In the genomic region with DNA sequence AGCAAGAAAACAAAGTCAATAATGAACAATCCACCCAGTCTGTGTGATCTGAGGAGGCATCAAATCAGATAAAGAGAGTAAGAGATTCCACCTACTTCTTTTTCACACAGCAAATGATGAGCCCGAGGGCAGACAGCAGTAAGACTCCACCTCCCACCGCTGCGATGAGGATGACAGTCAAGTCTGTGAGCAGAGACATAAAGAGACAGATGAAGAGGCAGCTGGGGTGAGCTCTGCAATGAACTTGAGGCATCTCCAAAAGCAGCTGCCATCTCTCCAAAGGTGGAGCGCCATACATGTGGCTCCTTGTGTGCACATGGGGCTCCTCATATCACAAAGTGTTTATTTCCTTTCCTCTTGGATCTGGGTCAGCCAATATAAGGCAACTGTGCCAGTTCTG, we compare ENCODE assay signal across 25 cellular contexts. TPM values are rescaled to one million over a fixed set of nuclear protein-coding genes. Genes with fewer than 3 reads are reported as not detected.
DNase-seq lines count a peak whose midpoint lies in the region; ATAC-seq and TF ChIP-seq lines count a peak whose summit lies in the region.
"Had no signal": no experiment of that assay in that cellular context is flagged by ENCODE, and none has a peak within 500 bp of the region (broad histone marks: within the 10 kb centered on the region; RNA-seq: fewer than 3 reads in every experiment).

No MANE protein-coding gene starts in this region.

- H3K27ac Mint-ChIP-seq in MCF 10A (ENCODE audit: low read depth, unreplicated experiment) (peak overlapping the region; percentile 56), neural progenitor cell (peak overlapping the region; percentile 48), endothelial cell (ENCODE audit: unreplicated experiment) (no peak overlapping the region)

- 97% methylated on average over 4 of the region's 4 CpGs for WGBS in mammary epithelial cell (ENCODE audit: low coverage, missing lambda C conversion rate)
- 87 to 88% methylated on average over 4 of the region's 4 CpGs for WGBS in aorta, 2 donors

- no TSS peak for BruUV-seq in MCF 10A (replicated peaks; lab: Mats Ljungman, UMichigan)
- no TSS peak for BruUV-seq in mammary epithelial cell (replicated peaks; lab: Mats Ljungman, UMichigan)

- H2AFZ ChIP-seq in mammary epithelial cell (ENCODE audit: low read depth, low read length) (no peak overlapping the region), neural progenitor cell (replicated peaks) (no peak overlapping the region)

- H3K4me3 Mint-ChIP-seq in MCF 10A (ENCODE audit: unreplicated experiment): no peak overlapping the region
- H3K4me3 Mint-ChIP-seq in neural progenitor cell: no peak overlapping the region
- H3K4me3 Mint-ChIP-seq in endothelial cell (ENCODE audit: unreplicated experiment): no peak overlapping the region
- H3K4me3 Mint-ChIP-seq: neural crest cell had no signal

- H3K4me2 ChIP-seq in mammary epithelial cell (ENCODE audit: insufficient read depth, low read depth, low read length) (no peak overlapping the region), neural progenitor cell (no peak overlapping the region)

- no peaks in the 10 kb centered on the region for H4K20me1 ChIP-seq in mammary epithelial cell (ENCODE audit: insufficient read depth, low read length)
- H4K20me1 ChIP-seq in neural progenitor cell (ENCODE audit: low read depth): no peaks in the 10 kb centered on the region

- peaks cover 3% of the 10 kb centered on the region for H3K9me3 ChIP-seq in mammary epithelial cell (replicated peaks; ENCODE audit: insufficient read depth, low read length)
- H3K9me3 ChIP-seq in colonic mucosa: no peaks in the 10 kb centered on the region
- no peaks in the 10 kb centered on the region for H3K9me3 ChIP-seq in neural progenitor cell (ENCODE audit: low read depth)
- H3K9me3 ChIP-seq in aorta (ENCODE audit: control insufficient read depth, low read length): no peaks in the 10 kb centered on the region
- H3K9me3 ChIP-seq: adrenal gland, BE2C, thoracic aorta had no signal

- no peaks in the 10 kb centered on the region for H3F3A ChIP-seq in neural progenitor cell (ENCODE audit: low read depth)

- H3K4me3 ChIP-seq in mammary epithelial cell (replicated peaks in 1 of 3; ENCODE audit: insufficient read depth in 1 of 3, low read depth in 2 of 3, low read length in 3 of 3): no peak overlapping the region
- H3K4me3 ChIP-seq in colonic mucosa: no peak overlapping the region
- H3K4me3 ChIP-seq in neural progenitor cell: no peak overlapping the region
- no peak overlapping the region for H3K4me3 ChIP-seq in aorta (ENCODE audit: low read length in 2 of 2)
- H3K4me3 ChIP-seq: adrenal gland, heart right ventricle, SK-N-MC, thoracic aorta had no signal

- H3K27me3 ChIP-seq in mammary epithelial cell (ENCODE audit: insufficient read depth, low read length) (no peaks in the 10 kb centered on the region), colonic mucosa (no peaks in the 10 kb centered on the region), neural progenitor cell (no peaks in the 10 kb centered on the region), aorta (ENCODE audit: control insufficient read depth in 1 of 2, insufficient read depth in 2 of 2, low read length in 1 of 2) (no peaks in the 10 kb centered on the region)
- H3K27me3 ChIP-seq: adrenal gland, BE2C had no signal

- DNase-seq in MCF 10A (ENCODE audit: unreplicated experiment) (no peak), mammary epithelial cell (no peak), colonic mucosa (no peak), neural progenitor cell (ENCODE audit: low spot score) (no peak), endothelial cell (ENCODE audit: low spot score) (no peak), epidermal melanocyte (ENCODE audit: insufficient read length, low spot score) (no peak), aorta (no peak)
- no peak for DNase-seq in activated T-cell treated with anti-CD3 and anti-CD28 coated beads, Interleukin-2, amount 50 U/mL, for 48 hours
- DNase-seq: activated CD4-positive, CD25-positive, alpha-beta regulatory T cell treated with anti-CD3 and anti-CD28 coated beads, Interleukin-2, amount 50 U/mL, for 72 hours; activated T-cell treated with anti-CD3 and anti-CD28 coated beads, Interleukin-2, amount 50 U/mL, for 1 hour; BE2C; erythroblast; foreskin fibroblast; GDM1; H7; heart right ventricle; left cardiac atrium; NCI-H1105; NCI-H1930; NCI-H526 treated with DMSO at 0.1 percent for 48 hours; stimulated activated naive CD8-positive, alpha-beta T cell treated with anti-CD3 and anti-CD28 coated beads, Interleukin-15, Interleukin-2, amounts not matched to agents 100 U/mL and 50 U/mL, for 24 hours had no signal

- H3K36me3 Mint-ChIP-seq in MCF 10A (ENCODE audit: insufficient read depth, unreplicated experiment): peaks cover 86% of the 10 kb centered on the region
- H3K36me3 Mint-ChIP-seq in neural progenitor cell: no peaks in the 10 kb centered on the region
- no peaks in the 10 kb centered on the region for H3K36me3 Mint-ChIP-seq in endothelial cell (ENCODE audit: low read depth, unreplicated experiment)

- intact Hi-C loops in MCF 10A (cut with micrococcal nuclease) (no loop called here), mammary epithelial cell (cut with micrococcal nuclease) (no loop called here), colonic mucosa (cut with DNase I) (no loop called here), aorta (cut with DNase I) (loop anchor here in 1 of 2 donors (5.0 kb wide), 1 partner anchor 42 kb away; no protein-coding TSS in a partner anchor)

- H3K9ac ChIP-seq in mammary epithelial cell (ENCODE audit: insufficient read depth, low read length): no peak overlapping the region
- no peak overlapping the region for H3K9ac ChIP-seq in colonic mucosa (ENCODE audit: low read depth in 2 of 2, low read length in 2 of 2)
- H3K9ac ChIP-seq in neural progenitor cell: no peak overlapping the region

- CTCF ChIA-PET in MCF 10A (lab: Yijun Ruan, JAX) (interaction anchor here (0.5 to 1.3 kb wide), 3 partner anchors 10 to 95 kb away, joined by 3 read pairs; no protein-coding TSS in a partner anchor), mammary epithelial cell (lab: Charles Lee; ENCODE audit: low non-redundant PET) (interaction anchor here (0.6 kb wide), 1 partner anchor 558 kb away, joined by 3 read pairs; no protein-coding TSS in a partner anchor)

- H3K4me1 Mint-ChIP-seq in MCF 10A (ENCODE audit: insufficient read depth, unreplicated experiment): peaks cover 12% of the 10 kb centered on the region
- H3K4me1 Mint-ChIP-seq in neural progenitor cell: peaks cover 11% of the 10 kb centered on the region
- H3K4me1 Mint-ChIP-seq in endothelial cell (ENCODE audit: unreplicated experiment): peaks cover 2% of the 10 kb centered on the region

- H3K27ac ChIP-seq in mammary epithelial cell (ENCODE audit: insufficient read depth, low read depth, low read length): no peak overlapping the region
- peak overlapping the region; percentile 32 for H3K27ac ChIP-seq in colonic mucosa
- H3K27ac ChIP-seq in neural progenitor cell: no peak overlapping the region
- H3K27ac ChIP-seq in aorta (ENCODE audit: low read depth in 1 of 2, low read length in 2 of 2): no peak overlapping the region
- H3K27ac ChIP-seq: adrenal gland, heart right ventricle, SK-N-MC, thoracic aorta had no signal

- no peak for TF ChIP-seq CTCF in MCF 10A (IDR thresholded peaks at IDR 0.05; ENCODE audit: unreplicated experiment)
- no peak for TF ChIP-seq CTCF in mammary epithelial cell (conservative IDR thresholded peaks at IDR 0.05 in 1 of 2, IDR thresholded peaks at IDR 0.05 in 1 of 2; ENCODE audit: extremely low read depth in 1 of 2, insufficient read depth in 1 of 2, low read depth in 1 of 2, low read length in 2 of 2)
- TF ChIP-seq CTCF in colonic mucosa (IDR thresholded peaks at IDR 0.05): no peak
- TF ChIP-seq CTCF in neural progenitor cell (IDR thresholded peaks at IDR 0.05): no peak
- TF ChIP-seq CTCF in endothelial cell (IDR thresholded peaks at IDR 0.05; ENCODE audit: unreplicated experiment): no peak

- H3K27me3 Mint-ChIP-seq in MCF 10A (ENCODE audit: insufficient read depth, unreplicated experiment) (no peaks in the 10 kb centered on the region), neural progenitor cell (ENCODE audit: insufficient read depth, low read depth) (peaks cover 10% of the 10 kb centered on the region), endothelial cell (ENCODE audit: unreplicated experiment) (no peaks in the 10 kb centered on the region)

- in situ Hi-C loops in mammary epithelial cell (cut with MboI; ENCODE audit: low sequenced_read_pairs in 2 of 2): no loop called here

- dilution Hi-C loops in mammary epithelial cell (cut with HindIII; ENCODE audit: low sequenced_read_pairs): no loop called here

- H3K4me1 ChIP-seq in mammary epithelial cell (ENCODE audit: insufficient read depth, low read length) (peaks cover 22% of the 10 kb centered on the region), colonic mucosa (peaks cover 15% of the 10 kb centered on the region), neural progenitor cell (peaks cover 11% of the 10 kb centered on the region), aorta (ENCODE audit: control insufficient read depth in 1 of 2, insufficient read depth in 2 of 2, low read length in 2 of 2) (no peaks in the 10 kb centered on the region)
- H3K4me1 ChIP-seq: adrenal gland, BE2C had no signal

- H3K79me2 ChIP-seq in mammary epithelial cell (ENCODE audit: insufficient read depth, low read length) (peaks cover 72% of the 10 kb centered on the region), neural progenitor cell (ENCODE audit: low read depth) (no peaks in the 10 kb centered on the region)

- H3K9me3 Mint-ChIP-seq in MCF 10A (ENCODE audit: unreplicated experiment): no peaks in the 10 kb centered on the region
- no peaks in the 10 kb centered on the region for H3K9me3 Mint-ChIP-seq in neural progenitor cell
- H3K9me3 Mint-ChIP-seq in endothelial cell (ENCODE audit: unreplicated experiment): no peaks in the 10 kb centered on the region

- H3K36me3 ChIP-seq in mammary epithelial cell (ENCODE audit: insufficient read depth, low read length) (peaks cover 75% of the 10 kb centered on the region), colonic mucosa (peaks cover 18% of the 10 kb centered on the region), neural progenitor cell (no peaks in the 10 kb centered on the region), aorta (ENCODE audit: control insufficient read depth in 1 of 2, insufficient read depth in 2 of 2, low read length in 1 of 2) (no peaks in the 10 kb centered on the region)
- H3K36me3 ChIP-seq: adrenal gland, BE2C, thoracic aorta had no signal

- POLR2A ChIA-PET in MCF 10A (lab: Yijun Ruan, JAX): interaction anchor here (0.9 to 1.6 kb wide), 7 partner anchors 11 to 122 kb away, joined by 3 to 7 read pairs (median 3); no protein-coding TSS in a partner anchor

- no peak for ATAC-seq in aorta (ENCODE audit: low FRiP score)
- ATAC-seq: heart right ventricle; left cardiac atrium; stimulated activated naive CD8-positive, alpha-beta T cell treated with anti-CD3 and anti-CD28 coated beads, Interleukin-15, Interleukin-2, amounts not matched to agents 100 U/mL and 50 U/mL, for 24 hours had no signal

RNA-seq across cellular contexts. Expression of a gene that starts 57.2 kb away (rescaled TPM):
- total RNA-seq in MCF 10A (2022) (180 and 208 TPM in 2 replicates), mammary epithelial cell (100 to 1,000 TPM; 126 to 271 TPM), colonic mucosa (100 to 1,000 TPM in 1 of 2 donors, 10 to 100 TPM in 1; 84.5 to 107 TPM), neural progenitor cell (ENCODE audit: low replicate concordance) (0.12 and 0.24 TPM in 2 replicates), endothelial cell (ENCODE audit: unreplicated experiment) (0.26 TPM), aorta (1 to 10 TPM; 3.8 to 8.9 TPM)
- polyA plus RNA-seq in mammary epithelial cell (138 TPM), aorta (1 to 10 TPM in 1 of 2 donors, under 1 TPM in 1; 0.33 to 2.1 TPM)
- 432 TPM for polyA minus RNA-seq in mammary epithelial cell
- total RNA-seq: neural crest cell had no signal

Comparison
In these comparisons a context has a peak if more than half of its experiments do, and no peak if none do; other contexts are left out.
1. RNA of a gene that starts 57.2 kb away (total RNA-seq): 126 to 271 TPM in mammary epithelial cell, 180 to 208 TPM in MCF 10A and 84.5 to 107 TPM in colonic mucosa; 3.8 to 8.9 TPM in aorta, 0.26 TPM in endothelial cell (single experiment) and 0.12 to 0.24 TPM in neural progenitor cell; every median in the first group is over 4 times any median in the second.